In genomic region chr14:102591944-102592772, GRCh38 we compare ENCODE assay signal across 8 cellular contexts. TPM values are rescaled to one million over a fixed set of nuclear protein-coding genes. Genes with fewer than 3 reads are reported as not detected.
DNase-seq lines count a peak whose midpoint lies in the region; ATAC-seq and TF ChIP-seq lines count a peak whose summit lies in the region.

Gene RCOR1, plus strand, starts transcription at chr14:102592649. Its CDS starts 238 bp downstream, at chr14:102592887.

- peak within 1 kb of the TSS; percentile 90 for H3K9ac ChIP-seq in mammary epithelial cell (ENCODE audit: insufficient read depth, low read length)
- H3K9ac ChIP-seq in iPS-20b (ENCODE audit: low read depth, low read length): peak within 1 kb of the TSS; percentile 87; the same call in 1 of the 2 replicates

- H3K27me3 ChIP-seq in mammary epithelial cell (ENCODE audit: insufficient read depth, low read length) (no peaks in the 10 kb centered on the region), iPS-20b (ENCODE audit: insufficient read depth, low read length) (no peaks in the 10 kb centered on the region)

- intact Hi-C loops in mammary epithelial cell (cut with micrococcal nuclease): loop anchor here (5.0 to 10.0 kb wide), 5 partner anchors 35 to 275 kb away; partner anchors contain the start of gene ZNF839

- in situ Hi-C loops in GM18951 (cut with MboI; ENCODE audit: low sequenced_read_pairs, unreplicated experiment): no loop called here
- in situ Hi-C loops in mammary epithelial cell (cut with MboI; ENCODE audit: low sequenced_read_pairs in 2 of 2): no loop called here

- peak within 1 kb of the TSS; percentile 94 for H2AFZ ChIP-seq in mammary epithelial cell (ENCODE audit: low read depth, low read length)

- dilution Hi-C loops in mammary epithelial cell (cut with HindIII; ENCODE audit: low sequenced_read_pairs): no loop called here

- peak; percentile 88 for TF ChIP-seq POLR2A in GM18951 (IDR thresholded peaks at IDR 0.05; ENCODE audit: extremely low read depth, insufficient read depth, insufficient read length)

- BruUV-seq in mammary epithelial cell (replicated peaks; lab: Mats Ljungman, UMichigan): no TSS peak

- H3K27ac ChIP-seq in mammary epithelial cell (ENCODE audit: insufficient read depth, low read depth, low read length) (peak within 1 kb of the TSS; percentile 92), iPS-20b (ENCODE audit: low read length) (peak within 1 kb of the TSS; percentile 94), skin epidermis (peak within 1 kb of the TSS; percentile 93 to 100 (median 98))

- peak; percentile 82 for ATAC-seq in HG03175 (IDR thresholded peaks at IDR 0.05; ENCODE audit: unreplicated experiment)

- H3K36me3 ChIP-seq in mammary epithelial cell (ENCODE audit: insufficient read depth, low read length): no peaks in the 10 kb centered on the region
- 0 out of 2 replicates have a peak, but pooled peaks cover 3% of the 10 kb centered on the region for H3K36me3 ChIP-seq in iPS-20b (ENCODE audit: insufficient read depth, low read depth, low read length)

- H4K20me1 ChIP-seq in mammary epithelial cell (ENCODE audit: insufficient read depth, low read length): no peaks in the 10 kb centered on the region

- H3K4me2 ChIP-seq in mammary epithelial cell (ENCODE audit: insufficient read depth, low read depth, low read length): peak within 1 kb of the TSS; percentile 78

- 1% methylated on average over 31 of the region's 98 CpGs for WGBS in mammary epithelial cell (ENCODE audit: low coverage, missing lambda C conversion rate)

- peak within 1 kb of the TSS; percentile 89 for H3K4me3 ChIP-seq in WI38 (ENCODE audit: low read depth, low read length)
- peak within 1 kb of the TSS; percentile 87 to 99 (median 92) for H3K4me3 ChIP-seq in mammary epithelial cell (replicated peaks in 1 of 3; ENCODE audit: insufficient read depth in 1 of 3, low read depth in 2 of 3, low read length in 3 of 3)
- H3K4me3 ChIP-seq in iPS-20b (ENCODE audit: low read length): peak within 1 kb of the TSS; percentile 75
- H3K4me3 ChIP-seq in skin epidermis: peak within 1 kb of the TSS; percentile 81 to 100 (median 94)

- H3K79me2 ChIP-seq in mammary epithelial cell (ENCODE audit: insufficient read depth, low read length): peaks cover 46% of the 10 kb centered on the region

- DNase-seq in AG08395 (ENCODE audit: low spot score) (peak; percentile 99), NCI-H2227 treated with DMSO at 0.1 percent for 48 hours (lab: John Stamatoyannopoulos, UW) (peak; percentile 93), mammary epithelial cell (peak; percentile 96)

- no peaks in the 10 kb centered on the region for H3K9me3 ChIP-seq in mammary epithelial cell (replicated peaks; ENCODE audit: insufficient read depth, low read length)
- H3K9me3 ChIP-seq in iPS-20b (ENCODE audit: insufficient read depth, low read depth, low read length): no peaks in the 10 kb centered on the region

- H3K4me1 ChIP-seq in mammary epithelial cell (ENCODE audit: insufficient read depth, low read length) (peaks cover 11% of the 10 kb centered on the region), iPS-20b (ENCODE audit: insufficient read depth, low read length) (peaks cover 10% of the 10 kb centered on the region)

- CTCF ChIA-PET in mammary epithelial cell (lab: Charles Lee; ENCODE audit: low non-redundant PET): no interaction called here

- TF ChIP-seq CTCF in WI38 (IDR thresholded peaks at IDR 0.05; ENCODE audit: low read depth, low read length): no peak
- TF ChIP-seq CTCF in mammary epithelial cell (conservative IDR thresholded peaks at IDR 0.05 in 1 of 2, IDR thresholded peaks at IDR 0.05 in 1 of 2; ENCODE audit: extremely low read depth in 1 of 2, insufficient read depth in 1 of 2, low read depth in 1 of 2, low read length in 2 of 2): no peak

RNA-seq across cellular contexts. Expression of gene RCOR1, which starts in this region (rescaled TPM):
- 10 to 100 TPM; 18.7 to 45.6 TPM for total RNA-seq in mammary epithelial cell
- 24.6 TPM for polyA plus RNA-seq in mammary epithelial cell
- 40.4 TPM for polyA minus RNA-seq in mammary epithelial cell

Comparison
In these comparisons a context has a peak if more than half of its experiments do, and no peak if none do; other contexts are left out.
1. Peak in every context shown above with its lines: DNase-seq, ATAC-seq, H3K4me3 ChIP-seq and H3K27ac ChIP-seq.